In the genomic region with DNA sequence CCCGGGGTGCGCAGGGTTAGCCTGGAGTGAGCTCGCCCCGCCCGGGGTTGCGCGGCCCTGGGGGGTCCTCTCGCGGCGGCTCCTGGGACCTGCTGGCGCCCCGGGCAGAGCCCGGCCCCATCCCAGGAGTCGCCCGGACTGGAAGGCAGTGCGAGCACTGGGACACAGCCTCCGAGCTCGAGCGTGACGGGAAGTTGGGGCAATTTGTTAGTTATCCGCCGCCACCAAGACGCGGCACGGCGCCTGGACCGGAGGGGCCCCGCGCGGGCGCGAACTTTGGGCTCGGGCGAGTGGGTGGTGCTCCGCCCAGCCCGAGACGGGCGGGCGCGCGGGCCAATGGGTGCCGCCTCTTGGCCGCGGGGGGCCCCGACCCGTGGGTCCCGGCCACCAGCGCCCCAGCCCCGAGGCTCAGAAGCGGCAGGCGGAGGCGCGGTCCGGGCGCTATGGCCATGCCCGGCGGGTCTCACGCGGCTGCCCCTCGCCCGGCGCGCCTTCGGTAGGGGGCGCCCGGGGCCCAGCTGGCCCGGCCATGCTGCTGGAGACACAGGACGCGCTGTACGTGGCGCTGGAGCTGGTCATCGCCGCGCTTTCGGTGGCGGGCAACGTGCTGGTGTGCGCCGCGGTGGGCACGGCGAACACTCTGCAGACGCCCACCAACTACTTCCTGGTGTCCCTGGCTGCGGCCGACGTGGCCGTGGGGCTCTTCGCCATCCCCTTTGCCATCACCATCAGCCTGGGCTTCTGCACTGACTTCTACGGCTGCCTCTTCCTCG, we compare ENCODE assay signal across 8 cellular contexts. TPM values are rescaled to one million over a fixed set of nuclear protein-coding genes. Genes with fewer than 3 reads are reported as not detected.
DNase-seq lines count a peak whose midpoint lies in the region; TF ChIP-seq lines count a peak whose summit lies in the region.

Gene ADORA2B, plus strand, starts transcription at position 411 of the 773 bp plus-strand sequence. Its CDS starts 119 bp downstream, at position 530.

- TF ChIP-seq CTCF in GM20000 (IDR thresholded peaks at IDR 0.05; ENCODE audit: extremely low read depth, missing control alignments), result peak; percentile 67
- TF ChIP-seq CTCF in lower leg skin (IDR thresholded peaks at IDR 0.05), result no peak

- DNase-seq in GM20000 (ENCODE audit: low spot score), result peak; percentile 87
- DNase-seq in NCI-H128 (lab: John Stamatoyannopoulos, UW; ENCODE audit: unreplicated experiment), result peak; percentile 3
- peak; percentile 66 for DNase-seq in activated CD4-positive, alpha-beta T cell treated with anti-CD3 and anti-CD28 coated beads for 48 hours
- DNase-seq in lower leg skin (ENCODE audit: low spot score in 2 of 2), result peak in 1 of 2 donors; percentile 90
- peak in 2 of 3 experiments; percentile 27 to 50 for DNase-seq in stimulated activated CD4-positive, alpha-beta T cell treated with anti-CD3 and anti-CD28 coated beads, TNF-alpha, amount 100 ng/mL, for 4 hours (ENCODE audit: low read depth in 3 of 3)
- no peak for DNase-seq in effector CD4-positive, alpha-beta T cell

- H3K27me3 ChIP-seq in BLaER1, result peaks cover 51% of the 10 kb centered on the region
- H3K27me3 ChIP-seq in ectodermal cell (ENCODE audit: control insufficient read depth, insufficient read depth, low read length, poor library complexity, severe bottlenecking), result peaks cover 53% of the 10 kb centered on the region

- peak within 1 kb of the TSS; percentile 97 for H3K4me2 ChIP-seq in BLaER1

- 1% methylated on average over 90 of the region's 90 CpGs for WGBS in ectodermal cell, 2 experiments
- WGBS in lower leg skin, 2 donors, result 0% methylated on average over 2 to 35 of the region's 90 CpGs

- peak within 1 kb of the TSS; percentile 73 for H3K9ac ChIP-seq in BLaER1

- H3K4me3 ChIP-seq in BLaER1 (peak within 1 kb of the TSS; percentile 68), ectodermal cell (ENCODE audit: insufficient read depth, low read depth, low read length) (peak within 1 kb of the TSS; percentile 54), lower leg skin (ENCODE audit: low read depth, poor library complexity, severe bottlenecking) (peak within 1 kb of the TSS; percentile 45)

- H3K4me1 ChIP-seq in BLaER1 (peaks cover 29% of the 10 kb centered on the region), ectodermal cell (ENCODE audit: control insufficient read depth, insufficient read depth, low read length) (no peaks in the 10 kb centered on the region)

- H4K20me1 ChIP-seq in BLaER1, result no peaks in the 10 kb centered on the region

- intact Hi-C loops in lower leg skin (cut with DNase I; ENCODE audit: low total_unique reads), result no loop called here

- no peaks in the 10 kb centered on the region for H3K36me3 ChIP-seq in BLaER1
- H3K36me3 ChIP-seq in ectodermal cell (ENCODE audit: control insufficient read depth, insufficient read depth, low read length), result no peaks in the 10 kb centered on the region

- H3K27ac ChIP-seq in BLaER1 (no peak within 1 kb of the TSS), ectodermal cell (ENCODE audit: insufficient read depth, low read depth, low read length, poor library complexity, severe bottlenecking) (no peak within 1 kb of the TSS)

- no peaks in the 10 kb centered on the region for H3K9me3 ChIP-seq in BLaER1
- H3K9me3 ChIP-seq in ectodermal cell (ENCODE audit: control insufficient read depth, low read length), result no peaks in the 10 kb centered on the region

- TF ChIP-seq POLR2A in lower leg skin (IDR thresholded peaks at IDR 0.05), result no peak

RNA-seq across cellular contexts. Expression of gene ADORA2B, which starts in this region (rescaled TPM):
- polyA plus RNA-seq in ectodermal cell (2013, experiment 1 of 4), result 1.6 TPM
- polyA plus RNA-seq in ectodermal cell (2013, experiment 2 of 4), result 1.6 TPM
- 2.3 TPM for polyA plus RNA-seq in ectodermal cell (2013, experiment 3 of 4)
- polyA plus RNA-seq in ectodermal cell (2013, experiment 4 of 4), result 1.9 TPM
- 10 to 100 TPM; 21.2 to 37.0 (median 29.8) TPM for total RNA-seq in lower leg skin
